In the genomic region with DNA sequence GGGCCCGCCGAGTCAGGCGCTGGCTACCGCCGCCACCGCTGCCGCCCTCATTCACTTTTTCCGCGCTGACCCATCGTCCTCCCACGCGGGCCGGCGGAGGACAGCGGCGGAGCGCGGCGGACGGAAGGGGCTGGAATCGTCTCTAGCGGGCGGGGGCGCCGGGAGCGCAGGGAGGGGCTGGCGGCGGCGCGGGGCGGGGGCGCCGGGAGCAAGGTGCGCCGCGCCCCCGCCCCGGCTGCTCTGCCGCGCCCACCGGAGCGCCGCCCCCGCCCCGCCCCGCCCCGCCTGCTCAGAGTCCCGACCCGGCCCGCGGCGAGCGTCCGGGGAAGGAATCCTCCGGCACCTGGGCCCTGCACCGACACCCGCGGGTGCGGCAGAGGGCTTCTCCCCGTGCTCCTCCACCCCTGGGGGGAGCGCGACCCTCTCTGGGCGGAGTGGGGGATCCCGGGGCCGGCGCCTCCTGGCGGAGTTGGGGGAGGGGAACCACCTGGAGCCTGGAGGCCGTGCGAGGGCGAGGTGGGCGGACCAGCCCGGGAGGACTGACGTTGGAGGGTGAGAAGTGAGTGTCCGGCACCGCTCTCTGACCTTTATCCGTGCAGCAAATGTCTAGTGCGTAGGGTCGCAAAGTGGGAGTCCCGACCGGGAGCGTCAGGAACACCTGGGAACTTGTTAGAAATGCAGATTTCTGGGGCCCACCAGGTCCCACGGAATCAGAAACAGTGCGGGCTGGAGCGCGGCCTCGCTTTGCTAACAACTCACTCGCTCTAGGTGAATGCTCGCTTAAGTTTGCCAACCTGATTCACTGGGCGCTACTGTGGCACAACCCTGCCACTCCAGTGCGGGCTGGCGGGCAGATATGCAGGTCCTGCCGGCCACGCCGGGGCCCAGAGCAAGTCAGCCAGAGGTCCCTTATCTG, we compare ENCODE assay signal across 8 cellular contexts. TPM values are rescaled to one million over a fixed set of nuclear protein-coding genes. Genes with fewer than 3 reads are reported as not detected.
DNase-seq lines count a peak whose midpoint lies in the region; ATAC-seq and TF ChIP-seq lines count a peak whose summit lies in the region.

A gene with protein sequence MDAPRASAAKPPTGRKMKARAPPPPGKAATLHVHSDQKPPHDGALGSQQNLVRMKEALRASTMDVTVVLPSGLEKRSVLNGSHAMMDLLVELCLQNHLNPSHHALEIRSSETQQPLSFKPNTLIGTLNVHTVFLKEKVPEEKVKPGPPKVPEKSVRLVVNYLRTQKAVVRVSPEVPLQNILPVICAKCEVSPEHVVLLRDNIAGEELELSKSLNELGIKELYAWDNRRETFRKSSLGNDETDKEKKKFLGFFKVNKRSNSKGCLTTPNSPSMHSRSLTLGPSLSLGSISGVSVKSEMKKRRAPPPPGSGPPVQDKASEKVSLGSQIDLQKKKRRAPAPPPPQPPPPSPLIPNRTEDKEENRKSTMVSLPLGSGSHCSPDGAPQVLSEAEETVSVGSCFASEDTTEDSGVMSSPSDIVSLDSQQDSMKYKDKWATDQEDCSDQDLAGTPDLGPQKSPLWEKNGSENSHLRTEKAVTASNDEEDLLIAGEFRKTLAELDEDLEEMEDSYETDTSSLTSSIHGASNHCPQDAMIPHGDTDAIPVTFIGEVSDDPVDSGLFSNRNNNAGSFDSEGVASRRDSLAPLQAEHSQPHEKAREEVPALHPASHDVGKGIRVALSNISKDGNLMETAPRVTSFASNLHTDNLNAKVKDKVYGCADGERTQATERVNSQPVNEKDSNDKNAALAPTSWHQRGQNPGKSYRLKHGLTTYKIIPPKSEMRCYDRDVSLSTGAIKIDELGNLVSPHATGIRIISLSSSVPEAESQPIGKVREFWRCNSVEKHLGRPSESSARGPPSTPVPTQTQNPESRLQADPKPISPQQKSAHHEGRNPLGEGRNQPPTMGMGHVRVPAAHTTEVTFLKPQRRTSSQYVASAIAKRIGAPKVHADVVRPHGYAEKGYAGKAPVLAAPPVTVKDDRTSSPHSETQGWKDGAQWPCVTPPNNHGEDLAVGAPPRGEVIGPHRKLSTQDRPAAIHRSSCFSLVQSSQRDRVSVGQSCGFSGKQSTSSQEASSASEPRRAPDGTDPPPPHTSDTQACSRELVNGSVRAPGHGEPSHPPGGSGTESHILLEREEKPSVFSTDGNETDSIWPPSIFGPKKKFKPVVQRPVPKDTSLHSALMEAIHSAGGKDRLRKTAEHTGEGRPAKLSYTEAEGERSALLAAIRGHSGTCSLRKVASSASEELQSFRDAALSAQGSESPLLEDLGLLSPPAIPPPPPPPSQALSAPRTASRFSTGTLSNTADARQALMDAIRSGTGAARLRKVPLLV (minus strand): TSS at position 144 of the 916 bp plus-strand sequence. CDS start 176 bp downstream, outside the sequence.

- no peaks in the 10 kb centered on the region for H3K9me3 ChIP-seq in Peyer's patch

- peak; percentile 62 to 71 for TF ChIP-seq POLR2A in Peyer's patch (IDR thresholded peaks at IDR 0.05)

- no peaks in the 10 kb centered on the region for H3K27me3 ChIP-seq in Peyer's patch

- no peak within 1 kb of the TSS for H3K27ac Mint-ChIP-seq in neural crest cell (ENCODE audit: unreplicated experiment)

- ATAC-seq in HG03039 (IDR thresholded peaks at IDR 0.05; ENCODE audit: unreplicated experiment) (no peak), HG02973 (IDR thresholded peaks at IDR 0.05; ENCODE audit: unreplicated experiment) (no peak)

- H3K27me3 Mint-ChIP-seq in neural crest cell (ENCODE audit: low read depth) = peaks cover 70% of the 10 kb centered on the region

- H3K36me3 Mint-ChIP-seq in neural crest cell (ENCODE audit: low read depth) = no peaks in the 10 kb centered on the region

- TF ChIP-seq CTCF in GM20000 (IDR thresholded peaks at IDR 0.05; ENCODE audit: extremely low read depth, missing control alignments) = no peak
- no peak for TF ChIP-seq CTCF in Peyer's patch (IDR thresholded peaks at IDR 0.05)
- no peak for TF ChIP-seq CTCF in fibroblast of villous mesenchyme (IDR thresholded peaks at IDR 0.05; ENCODE audit: insufficient read depth, low read depth, low read length)
- TF ChIP-seq CTCF in neural crest cell (conservative IDR thresholded peaks at IDR 0.05) = no peak

- H3K36me3 ChIP-seq in Peyer's patch = no peaks in the 10 kb centered on the region

- peaks cover 0 to 6% (median 0%) of the 10 kb centered on the region in 4 donors for H3K4me1 ChIP-seq in Peyer's patch

- H3K4me3 ChIP-seq in Peyer's patch (peak within 1 kb of the TSS; percentile 27 to 85 (median 50)), fibroblast of villous mesenchyme (ENCODE audit: low read depth, low read length) (peak within 1 kb of the TSS; percentile 18)

- H3K4me3 Mint-ChIP-seq in neural crest cell = peak within 1 kb of the TSS; percentile 91

- DNase-seq in GM20000 (ENCODE audit: low spot score) (peak; percentile 43), Peyer's patch (peak in 2 of 3 donors; percentile 57 to 89), fibroblast of villous mesenchyme (ENCODE audit: low read depth) (no peak), neural crest cell (ENCODE audit: low read depth, low spot score) (peak; percentile 10), SIG-M5 treated with dmso at 0.1 percent for 504 hours (lab: John Stamatoyannopoulos, UW; ENCODE audit: unreplicated experiment) (no peak), hippocampal formation (lab: John Stamatoyannopoulos, UW) (no peak)

- H3K4me1 Mint-ChIP-seq in neural crest cell = peaks cover 6% of the 10 kb centered on the region

- H3K9me3 Mint-ChIP-seq in neural crest cell = no peaks in the 10 kb centered on the region

- H3K27ac ChIP-seq in Peyer's patch = peak within 1 kb of the TSS in 3 of 4 donors; percentile 85 to 98 (median 89)

RNA-seq across cellular contexts. Expression of the gene that starts here (rescaled TPM):
- 100 to 1,000 TPM in 3 of 4 donors, 10 to 100 TPM in 1; 25.6 to 129 (median 116) TPM for total RNA-seq in Peyer's patch
- under 0.01 TPM in 1 of 2 replicates, not detected in the other for total RNA-seq in fibroblast of villous mesenchyme
- 0.05 and 0.41 TPM in 2 replicates for total RNA-seq in neural crest cell

Comparison
In these comparisons a context has a peak if more than half of its experiments do, and no peak if none do; other contexts are left out.
1. RNA of the gene that starts here (total RNA-seq): 25.6 to 129 TPM in Peyer's patch; 0.05 to 0.41 TPM in neural crest cell and under 0.01 TPM in fibroblast of villous mesenchyme; every median in the first group is over 10 times any median in the second.
2. Peak in DNase-seq in neural crest cell; RNA of the gene not detected or under 1 TPM.
3. DNase-seq: peak in GM20000 (single experiment) and Peyer's patch (2 of 3); none in fibroblast of villous mesenchyme (single experiment), SIG-M5 treated with dmso at 0.1 percent for 504 hours (single experiment) and hippocampal formation (0 of 2).